4 cellular contexts compared by ENCODE assay signal in genomic region chr9:39567396-39567795, GRCh38.
A peak's percentile ranks its signal among the peaks of the same experiment; 100 is the strongest.
DNase-seq lines count a peak whose midpoint lies in the region; ATAC-seq and TF ChIP-seq lines count a peak whose summit lies in the region.
"Not testable (repeated sequence)": the region's sequence is repeated elsewhere in the genome, so short reads cannot be mapped to it uniquely, and the experiment has no call there.

No MANE protein-coding gene starts in this region.

- BruUV-seq in PC-3 (replicated peaks; lab: Mats Ljungman, UMichigan) = not testable (repeated sequence)

- ATAC-seq in PC-3 (peak; percentile 54), RWPE2 (ENCODE audit: low read depth) (0 out of 3 replicates have a peak, but pooled peaks have one; percentile 33), foreskin keratinocyte (peak; percentile 57)

- not testable (repeated sequence) for H3F3A ChIP-seq in PC-3 (ENCODE audit: low read length, unreplicated experiment)

- not testable (repeated sequence) for H3K9me2 ChIP-seq in PC-3 (replicated peaks; ENCODE audit: low read length)

- CTCF ChIA-PET in PC-3 (lab: Charles Lee) = not testable (repeated sequence)

- intact Hi-C loops in PC-3 (cut with micrococcal nuclease) = not testable (repeated sequence)

- POLR2A ChIA-PET in PC-3 (lab: Charles Lee; ENCODE audit: unreplicated experiment) = not testable (repeated sequence)

- not testable (repeated sequence) for DNase-seq in PC-3; RWPE2 (ENCODE audit: low spot score); foreskin keratinocyte; nephron progenitor cell

- not testable (repeated sequence) for H3K4me2 ChIP-seq in PC-3 (ENCODE audit: low read length)

- peaks cover 10% of the 10 kb centered on the region for H3K4me1 Mint-ChIP-seq in nephron progenitor cell

- H3K27me3 Mint-ChIP-seq in nephron progenitor cell (ENCODE audit: low read depth, poor library complexity) = not testable (repeated sequence)

- not testable (repeated sequence) for H3K9me3 Mint-ChIP-seq in nephron progenitor cell

- peak overlapping the region; percentile 77 for H3K27ac Mint-ChIP-seq in nephron progenitor cell

- not testable (repeated sequence) for H3K4me3 Mint-ChIP-seq in nephron progenitor cell

- not testable (repeated sequence) for H3K9me3 ChIP-seq in PC-3 (ENCODE audit: low read length); RWPE2 (ENCODE audit: severe bottlenecking)

- not testable (repeated sequence) for H3K27ac ChIP-seq in PC-3 (ENCODE audit: low read length); RWPE2 (ENCODE audit: poor library complexity, severe bottlenecking); foreskin keratinocyte

- H3K36me3 ChIP-seq in PC-3 (ENCODE audit: low read depth, low read length); RWPE2 (ENCODE audit: low read depth): not testable (repeated sequence)

- H3K36me3 Mint-ChIP-seq in nephron progenitor cell (ENCODE audit: low read depth) = not testable (repeated sequence)

- H3K4me1 ChIP-seq in PC-3 (ENCODE audit: insufficient read depth, low read length); RWPE2 (ENCODE audit: insufficient read depth, poor library complexity, severe bottlenecking); foreskin keratinocyte: not testable (repeated sequence)

- H3K9ac ChIP-seq in PC-3 (ENCODE audit: low read length) = not testable (repeated sequence)

- not testable (repeated sequence) for H3K27me3 ChIP-seq in PC-3 (ENCODE audit: low read length); RWPE2 (ENCODE audit: insufficient read depth, poor library complexity, severe bottlenecking); foreskin keratinocyte

- H4K20me1 ChIP-seq in PC-3 (ENCODE audit: low read length) = not testable (repeated sequence)

- H3K79me2 ChIP-seq in PC-3 (ENCODE audit: low read length) = not testable (repeated sequence)

- not testable (repeated sequence) for H3K4me3 ChIP-seq in PC-3 (ENCODE audit: low read length); RWPE2 (ENCODE audit: severe bottlenecking)

- TF ChIP-seq CTCF in PC-3 (conservative IDR thresholded peaks at IDR 0.05; ENCODE audit: low read depth, low read length); RWPE2 (IDR thresholded peaks at IDR 0.05; ENCODE audit: poor library complexity, severe bottlenecking); foreskin keratinocyte (conservative IDR thresholded peaks at IDR 0.05); nephron progenitor cell (IDR thresholded peaks at IDR 0.05): not testable (repeated sequence)

- H2AFZ ChIP-seq in PC-3 (ENCODE audit: low read length) = not testable (repeated sequence)
